In genomic region chr1:167937709-167938010, GRCh38 we compare ENCODE assay signal across 1 cellular context.
TF ChIP-seq lines count a peak whose summit lies in the region.

No MANE protein-coding gene starts in this region.

TF ChIP-seq in SK-N-SH treated with all-trans-retinoic acid at 6 μM for 48 hours, 23 proteins besides CTCF, POLR2A, EP300 and RAD21 (continued from another document):
- no peak for TF ChIP-seq ZC3H10 (CRISPR knock-in tag; IDR thresholded peaks at IDR 0.05)
- no peak for TF ChIP-seq CSRNP3 (CRISPR knock-in tag; IDR thresholded peaks at IDR 0.05)
- no peak for TF ChIP-seq ZNF8 (CRISPR knock-in tag; IDR thresholded peaks at IDR 0.05)
- no peak for TF ChIP-seq RARB (CRISPR knock-in tag; IDR thresholded peaks at IDR 0.05)
- TF ChIP-seq TSHZ2 (CRISPR knock-in tag; IDR thresholded peaks at IDR 0.05) = no peak
- no peak for TF ChIP-seq PPARA (CRISPR knock-in tag; IDR thresholded peaks at IDR 0.05; ENCODE audit: borderline replicate concordance)
TF ChIP-seq in SK-N-SH treated with all-trans-retinoic acid at 6 μM for 48 hours: peak in this region for 0.
